ENCODE assay signal across 8 cellular contexts in the genomic region with DNA sequence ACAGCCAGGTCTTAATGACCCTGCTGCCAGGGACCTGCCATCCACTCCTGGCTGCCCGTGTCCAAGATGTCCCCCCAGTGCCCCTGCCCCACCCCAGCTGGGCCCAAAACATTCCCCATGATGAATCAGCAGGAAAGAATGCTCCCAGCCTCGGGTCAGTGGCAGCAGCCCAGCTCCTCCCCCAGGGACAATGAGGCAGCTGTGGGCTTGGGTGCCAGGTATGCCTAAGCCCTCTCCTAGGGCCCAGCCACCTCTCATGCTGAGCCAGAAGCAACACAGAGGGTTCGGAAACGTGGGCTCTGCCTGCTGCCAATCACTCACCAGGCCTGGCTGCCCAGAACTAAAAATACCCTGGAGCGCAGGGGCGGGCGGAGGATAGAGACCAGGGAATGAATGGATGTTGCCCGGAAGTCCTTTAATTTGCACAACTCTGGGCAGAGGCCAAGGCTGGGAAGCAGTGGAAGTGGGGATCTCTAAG. TPM values are rescaled to one million over a fixed set of nuclear protein-coding genes. Genes with fewer than 3 reads are reported as not detected.
DNase-seq lines count a peak whose midpoint lies in the region; ATAC-seq and TF ChIP-seq lines count a peak whose summit lies in the region.

No MANE protein-coding gene starts in this region.

- no peak for TF ChIP-seq EP300 in upper lobe of left lung (IDR thresholded peaks at IDR 0.05)

- 20 to 32% methylated on average over 1 to 8 of the region's 8 CpGs for WGBS in upper lobe of left lung, 2 donors

- H3K9me3 ChIP-seq in breast epithelium (no peaks in the 10 kb centered on the region), upper lobe of left lung (no peaks in the 10 kb centered on the region)

- intact Hi-C loops in breast epithelium (cut with DNase I; ENCODE audit: low total_unique reads), result no loop called here
- intact Hi-C loops in left colon (cut with DNase I, micrococcal nuclease), result no loop called here

- H3K27me3 ChIP-seq in breast epithelium, result no peaks in the 10 kb centered on the region
- peaks cover 0 to 9% (median 0%) of the 10 kb centered on the region in 4 donors for H3K27me3 ChIP-seq in upper lobe of left lung

- no peaks in the 10 kb centered on the region for H3K36me3 ChIP-seq in breast epithelium
- no peaks in the 10 kb centered on the region for H3K36me3 ChIP-seq in upper lobe of left lung

- ATAC-seq in left colon, result peak; percentile 25
- ATAC-seq in upper lobe of left lung (ENCODE audit: low FRiP score in 2 of 2), result peak; percentile 63 to 84
- ATAC-seq in GM18517 (IDR thresholded peaks at IDR 0.05; ENCODE audit: unreplicated experiment), result no peak
- ATAC-seq in HG02852 (IDR thresholded peaks at IDR 0.05; ENCODE audit: unreplicated experiment), result no peak

- H3K27ac ChIP-seq in breast epithelium (peak overlapping the region; percentile 90 to 93), upper lobe of left lung (peak overlapping the region; percentile 62 to 80 (median 76))

- H3K4me3 ChIP-seq in breast epithelium, result peak overlapping the region in 1 of 3 donors; percentile 75
- no peak overlapping the region for H3K4me3 ChIP-seq in upper lobe of left lung

- H3K4me1 ChIP-seq in breast epithelium, result peaks cover 11 to 27% of the 10 kb centered on the region in 2 donors
- peaks cover 16 to 26% (median 22%) of the 10 kb centered on the region in 4 donors for H3K4me1 ChIP-seq in upper lobe of left lung

- TF ChIP-seq POLR2A in breast epithelium (IDR thresholded peaks at IDR 0.05) (no peak), upper lobe of left lung (IDR thresholded peaks at IDR 0.05) (no peak)

- TF ChIP-seq CTCF in breast epithelium (IDR thresholded peaks at IDR 0.05) (no peak), upper lobe of left lung (IDR thresholded peaks at IDR 0.05) (no peak)

- peak; percentile 19 for DNase-seq in NCI-H1105 treated with DMSO at 0.1 percent for 48 hours (lab: John Stamatoyannopoulos, UW)
- DNase-seq in NCI-H1105 (lab: John Stamatoyannopoulos, UW), result no peak
- DNase-seq in breast epithelium (ENCODE audit: low spot score in 2 of 2), result peak; percentile 72 to 88
- no peak for DNase-seq in left colon
- DNase-seq in upper lobe of left lung, result peak in 1 of 2 donors; percentile 64
- DNase-seq in MV-4-11 (lab: John Stamatoyannopoulos, UW), result no peak

RNA-seq across cellular contexts. Expression of a gene that starts 1.5 kb away (rescaled TPM):
- 10 to 100 TPM in 1 of 3 donors, 1 to 10 TPM in 2; 6.9 to 26.1 (median 6.9) TPM for total RNA-seq in breast epithelium
- total RNA-seq in left colon, result 1 to 10 TPM in 1 of 2 donors, under 1 TPM in 1; 0.34 to 1.6 TPM
- 1 to 10 TPM; 3.9 to 6.8 (median 5.2) TPM for total RNA-seq in upper lobe of left lung

Comparison
In these comparisons a context has a peak if more than half of its experiments do, and no peak if none do; other contexts are left out.
1. DNase-seq: peak in NCI-H1105 treated with DMSO at 0.1 percent for 48 hours (single experiment) and breast epithelium (2 of 2); none in NCI-H1105 (single experiment), left colon (0 of 2) and MV-4-11 (single experiment).
2. ATAC-seq: peak in left colon (single experiment) and upper lobe of left lung (2 of 2); none in GM18517 (single experiment) and HG02852 (single experiment).